In the genomic region with DNA sequence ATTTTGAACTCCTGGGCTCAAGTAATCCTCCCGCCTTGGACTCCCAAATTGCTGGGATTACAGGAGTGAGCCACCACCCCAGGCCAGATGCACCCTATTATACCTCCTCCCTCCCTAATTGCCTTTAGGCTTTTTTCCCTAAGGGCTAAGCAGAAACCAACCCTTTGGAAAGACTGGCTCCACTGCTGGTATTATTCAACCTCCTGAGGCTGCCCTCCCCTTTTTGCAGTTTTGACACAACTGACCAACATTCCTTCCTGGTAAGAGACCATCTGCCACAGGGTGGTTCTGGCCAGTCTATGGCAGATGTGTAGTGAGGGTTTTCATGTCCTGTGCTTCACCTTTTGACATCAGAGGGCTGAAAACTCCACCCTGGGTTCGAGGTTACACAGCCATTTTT, we compare ENCODE assay signal across 24 cellular contexts.
"Had no signal": no experiment of that assay in that cellular context is flagged by ENCODE, and none has a peak within 500 bp of the region (broad histone marks: within the 10 kb centered on the region; RNA-seq: fewer than 3 reads in every experiment).

No MANE protein-coding gene starts in this region.

- DNase-seq: activated CD4-positive, alpha-beta T cell treated with anti-CD3 and anti-CD28 coated beads for 36 hours; activated CD4-positive, CD25-positive, alpha-beta regulatory T cell; activated CD8-positive, alpha-beta memory T cell treated with anti-CD3 and anti-CD28 coated beads, Interleukin-2, amount 10 ng/mL, durations not matched to agents 7 days and 5 days; activated CD8-positive, alpha-beta T cell treated with anti-CD3 and anti-CD28 coated beads, Interleukin-2, amount 10 ng/mL, durations not matched to agents 7 days and 5 days; activated naive CD4-positive, alpha-beta T cell; activated T-cell treated with anti-CD3 and anti-CD28 coated beads, Interleukin-2, amount 50 U/mL, for 72 hours; central memory CD4-positive, alpha-beta T cell; foreskin melanocyte; kidney glomerular epithelial cell; mucosa of descending colon; right lobe of liver; stimulated activated CD4-positive, alpha-beta T cell treated with anti-CD3 and anti-CD28 coated beads, Interleukin-12 subunit alpha, Interleukin-12 subunit beta, amount 100 ng/mL, for 4 hours; stimulated activated CD4-positive, alpha-beta T cell treated with anti-CD3 and anti-CD28 coated beads, Interleukin-4, amount 100 ng/mL, for 1 hour; stimulated activated naive CD8-positive, alpha-beta T cell treated with anti-CD3 and anti-CD28 coated beads, Interleukin-15, Interleukin-2, amounts not matched to agents 100 U/mL and 50 U/mL, for 24 hours; testis; transverse colon had no signal

- H3K4me1 ChIP-seq: breast epithelium, right lobe of liver, testis, transverse colon had no signal

- H3K27me3 ChIP-seq: breast epithelium, right lobe of liver, testis, transverse colon had no signal

- H3K27ac ChIP-seq: breast epithelium, right lobe of liver, skin epidermis, testis, transverse colon had no signal

- ATAC-seq: activated CD4-positive, alpha-beta T cell treated with anti-CD3 and anti-CD28 coated beads for 36 hours; activated CD8-positive, alpha-beta memory T cell treated with anti-CD3 and anti-CD28 coated beads, Interleukin-2, amount 10 ng/mL, durations not matched to agents 7 days and 5 days; activated CD8-positive, alpha-beta T cell treated with anti-CD3 and anti-CD28 coated beads, Interleukin-2, amount 10 ng/mL, durations not matched to agents 7 days and 5 days; activated naive CD4-positive, alpha-beta T cell treated with anti-CD3 and anti-CD28 coated beads, Interleukin-2, amount 50 U/mL, for 72 hours; activated T-cell treated with anti-CD3 and anti-CD28 coated beads, Interleukin-2, amount 50 U/mL, for 72 hours; esophagus mucosa; left lobe of liver; mucosa of descending colon; right lobe of liver; stimulated activated naive CD8-positive, alpha-beta T cell treated with anti-CD3 and anti-CD28 coated beads, Interleukin-15, Interleukin-2, amounts not matched to agents 100 U/mL and 50 U/mL, for 24 hours had no signal

- FAIRE-seq: endothelial cell of umbilical vein, urothelium cell line had no signal

- H3K36me3 ChIP-seq: breast epithelium, right lobe of liver, transverse colon had no signal

- H3K4me3 ChIP-seq: breast epithelium, lung, mucosa of descending colon, right lobe of liver, skin epidermis, testis, transverse colon had no signal

- H3K9me3 ChIP-seq: breast epithelium, mucosa of descending colon, right lobe of liver, testis, transverse colon had no signal
